In the genomic region with DNA sequence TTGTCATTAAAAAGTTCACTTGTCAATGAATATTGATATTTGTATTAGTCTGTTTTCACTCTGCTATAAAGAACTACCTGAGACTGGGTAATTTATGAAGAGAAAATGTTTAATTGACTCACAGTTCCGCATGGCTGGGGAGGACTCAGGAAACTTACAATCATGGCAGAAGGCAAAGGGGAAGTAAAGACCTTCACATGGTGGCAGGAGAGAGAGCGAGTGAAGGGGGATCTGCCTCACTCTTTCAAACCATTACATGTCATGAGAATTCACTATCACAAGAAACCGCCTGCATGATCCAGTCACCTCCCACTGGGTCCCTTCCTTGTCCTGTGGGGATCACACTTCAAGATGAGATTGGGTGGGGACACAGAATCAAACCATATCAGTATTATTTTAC, we compare ENCODE assay signal across 11 cellular contexts. TPM values are rescaled to one million over a fixed set of nuclear protein-coding genes. Genes with fewer than 3 reads are reported as not detected.
DNase-seq lines count a peak whose midpoint lies in the region; ATAC-seq, FAIRE-seq and TF ChIP-seq lines count a peak whose summit lies in the region.
"Had no signal": no experiment of that assay in that cellular context is flagged by ENCODE, and none has a peak within 500 bp of the region (broad histone marks: within the 10 kb centered on the region; RNA-seq: fewer than 3 reads in every experiment).

No MANE protein-coding gene starts in this region.

- intact Hi-C loops in kidney (cut with DNase I) (no loop called here), sciatic nerve (cut with DNase I) (no loop called here), body of pancreas (cut with DNase I) (no loop called here)

- H3K9ac ChIP-seq in kidney (ENCODE audit: low read length in 2 of 2): no peak overlapping the region

- no peak for FAIRE-seq in kidney (lab: Jason Lieb, UNC)

- peak overlapping the region; percentile 55 for H3K4me3 ChIP-seq in GM06990 (replicated peaks; ENCODE audit: low read depth, low read length)
- H3K4me3 ChIP-seq in kidney (ENCODE audit: low read length in 2 of 2): peak overlapping the region in 1 of 2 donors; percentile 37
- no peak overlapping the region for H3K4me3 ChIP-seq in body of pancreas
- H3K4me3 ChIP-seq: esophagus muscularis mucosa had no signal

- in situ Hi-C loops in KBM-7 (cut with MboI; ENCODE audit: low pct_unique_long_range_greater_than_20kb, low sequenced_read_pairs): no loop called here

- H3K27ac ChIP-seq in kidney (ENCODE audit: low read depth in 2 of 2, low read length in 2 of 2): no peak overlapping the region
- no peak overlapping the region for H3K27ac ChIP-seq in body of pancreas
- H3K27ac ChIP-seq: esophagus muscularis mucosa had no signal

- H3K27me3 ChIP-seq in GM06990 (replicated peaks; ENCODE audit: control insufficient read depth, insufficient read depth, low read length) (no peaks in the 10 kb centered on the region), body of pancreas (no peaks in the 10 kb centered on the region)
- H3K27me3 ChIP-seq: esophagus muscularis mucosa had no signal

- WGBS in body of pancreas, 2 donors: 96% methylated on average over 3 of the region's 3 CpGs

- peak; percentile 61 for ATAC-seq in GM19351 (IDR thresholded peaks at IDR 0.05; ENCODE audit: unreplicated experiment)
- ATAC-seq in HG02870 (IDR thresholded peaks at IDR 0.05; ENCODE audit: unreplicated experiment): peak; percentile 45
- no peak for ATAC-seq in sciatic nerve
- ATAC-seq in body of pancreas: no peak

- no peak for TF ChIP-seq CTCF in GM06990 (IDR thresholded peaks at IDR 0.05; ENCODE audit: insufficient read depth, low read length, poor library complexity, severe bottlenecking)
- no peak for TF ChIP-seq CTCF in kidney (IDR thresholded peaks at IDR 0.05; ENCODE audit: borderline replicate concordance, extremely low read depth, insufficient read depth)
- TF ChIP-seq CTCF in body of pancreas (IDR thresholded peaks at IDR 0.05): no peak

- no peaks in the 10 kb centered on the region for H3K4me1 ChIP-seq in kidney (ENCODE audit: control insufficient read depth in 1 of 2, insufficient read depth in 1 of 2, low read depth in 1 of 2, low read length in 2 of 2)
- no peaks in the 10 kb centered on the region for H3K4me1 ChIP-seq in body of pancreas
- H3K4me1 ChIP-seq: esophagus muscularis mucosa had no signal

- TF ChIP-seq POLR2A in body of pancreas (IDR thresholded peaks at IDR 0.05): no peak

- peaks cover 2 to 13% of the 10 kb centered on the region in 2 donors for H3K9me3 ChIP-seq in kidney (ENCODE audit: control insufficient read depth in 1 of 2, low read length in 2 of 2)
- H3K9me3 ChIP-seq in body of pancreas: peaks cover 0 to 5% (median 0%) of the 10 kb centered on the region in 3 donors

- H3K36me3 ChIP-seq in GM06990 (ENCODE audit: control insufficient read depth, insufficient read depth, low read length) (peaks cover 7% of the 10 kb centered on the region), kidney (ENCODE audit: control insufficient read depth in 1 of 2, insufficient read depth in 2 of 2, low read length in 2 of 2) (peaks cover 6 to 7% of the 10 kb centered on the region in 2 donors), body of pancreas (replicated peaks in 1 of 2; ENCODE audit: insufficient read depth in 1 of 2, low read depth in 2 of 2) (peaks cover 0 to 5% of the 10 kb centered on the region in 2 donors)

- DNase-seq in GM06990 (ENCODE audit: extremely low read depth, insufficient read length): no peak
- peak; percentile 44 for DNase-seq in KBM-7
- DNase-seq in kidney: no peak
- DNase-seq in sciatic nerve (ENCODE audit: low spot score): no peak
- DNase-seq in body of pancreas: no peak
- DNase-seq in NCI-H82 treated with DMSO at 0.1 percent for 48 hours (lab: John Stamatoyannopoulos, UW; ENCODE audit: unreplicated experiment): no peak
- DNase-seq: activated CD8-positive, alpha-beta memory T cell treated with anti-CD3 and anti-CD28 coated beads for 24 hours; CD4-positive, alpha-beta memory T cell had no signal

RNA-seq across cellular contexts. Expression of a gene that starts 27.5 kb away (rescaled TPM):
- 13.1 TPM for total RNA-seq in kidney
- polyA plus RNA-seq in kidney (ENCODE audit: insufficient read depth, low read depth, low replicate concordance): 6.5 TPM
- total RNA-seq in sciatic nerve: 9.6 TPM
- 1 to 10 TPM; 1.6 to 4.2 TPM for total RNA-seq in body of pancreas

RNA-seq across cellular contexts. Expression of a gene that starts 27.9 kb away (rescaled TPM):
- 48.9 TPM for total RNA-seq in kidney
- 16.9 TPM for polyA plus RNA-seq in kidney (ENCODE audit: insufficient read depth, low read depth, low replicate concordance)
- total RNA-seq in sciatic nerve: 53.0 TPM
- total RNA-seq in body of pancreas: 10 to 100 TPM; 35.0 to 45.8 TPM

RNA-seq across cellular contexts. Expression of a gene that starts 52.5 kb away (rescaled TPM):
- total RNA-seq in kidney (22.8 TPM), sciatic nerve (28.6 TPM), body of pancreas (10 to 100 TPM; 11.9 to 27.7 TPM)
- 4.8 TPM for polyA plus RNA-seq in kidney (ENCODE audit: insufficient read depth, low read depth, low replicate concordance)

Comparison
In these comparisons a context has a peak if more than half of its experiments do, and no peak if none do; other contexts are left out.
1. ATAC-seq: peak in GM19351 (single experiment) and HG02870 (single experiment); none in sciatic nerve (single experiment) and body of pancreas (single experiment).